1 cellular context compared by ENCODE assay signal in the genomic region with DNA sequence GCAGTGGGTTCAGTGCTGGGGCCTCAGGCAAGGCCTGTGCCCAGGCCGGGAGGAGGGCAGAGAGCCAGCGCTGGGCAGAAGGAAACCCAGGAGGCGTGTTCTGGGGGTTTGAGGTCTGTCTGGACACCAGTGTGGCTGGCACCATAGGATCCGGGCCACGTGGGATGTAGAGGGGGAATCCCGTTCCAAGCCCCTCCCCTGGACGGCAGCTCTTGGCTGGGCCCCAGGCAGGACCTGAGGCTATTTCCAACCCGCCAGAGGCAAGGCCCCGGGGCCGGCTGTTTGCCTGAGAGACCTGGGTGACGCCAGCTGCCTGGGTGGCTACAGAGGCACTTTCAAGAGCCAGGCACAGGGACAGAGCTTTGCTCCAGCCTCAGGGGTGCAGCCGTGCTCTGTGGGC.
TF ChIP-seq lines count a peak whose summit lies in the region.

No MANE protein-coding gene starts in this region.

TF ChIP-seq in HepG2, 621 proteins besides CTCF, POLR2A, EP300 and RAD21:
- TF ChIP-seq, protein P1, sequence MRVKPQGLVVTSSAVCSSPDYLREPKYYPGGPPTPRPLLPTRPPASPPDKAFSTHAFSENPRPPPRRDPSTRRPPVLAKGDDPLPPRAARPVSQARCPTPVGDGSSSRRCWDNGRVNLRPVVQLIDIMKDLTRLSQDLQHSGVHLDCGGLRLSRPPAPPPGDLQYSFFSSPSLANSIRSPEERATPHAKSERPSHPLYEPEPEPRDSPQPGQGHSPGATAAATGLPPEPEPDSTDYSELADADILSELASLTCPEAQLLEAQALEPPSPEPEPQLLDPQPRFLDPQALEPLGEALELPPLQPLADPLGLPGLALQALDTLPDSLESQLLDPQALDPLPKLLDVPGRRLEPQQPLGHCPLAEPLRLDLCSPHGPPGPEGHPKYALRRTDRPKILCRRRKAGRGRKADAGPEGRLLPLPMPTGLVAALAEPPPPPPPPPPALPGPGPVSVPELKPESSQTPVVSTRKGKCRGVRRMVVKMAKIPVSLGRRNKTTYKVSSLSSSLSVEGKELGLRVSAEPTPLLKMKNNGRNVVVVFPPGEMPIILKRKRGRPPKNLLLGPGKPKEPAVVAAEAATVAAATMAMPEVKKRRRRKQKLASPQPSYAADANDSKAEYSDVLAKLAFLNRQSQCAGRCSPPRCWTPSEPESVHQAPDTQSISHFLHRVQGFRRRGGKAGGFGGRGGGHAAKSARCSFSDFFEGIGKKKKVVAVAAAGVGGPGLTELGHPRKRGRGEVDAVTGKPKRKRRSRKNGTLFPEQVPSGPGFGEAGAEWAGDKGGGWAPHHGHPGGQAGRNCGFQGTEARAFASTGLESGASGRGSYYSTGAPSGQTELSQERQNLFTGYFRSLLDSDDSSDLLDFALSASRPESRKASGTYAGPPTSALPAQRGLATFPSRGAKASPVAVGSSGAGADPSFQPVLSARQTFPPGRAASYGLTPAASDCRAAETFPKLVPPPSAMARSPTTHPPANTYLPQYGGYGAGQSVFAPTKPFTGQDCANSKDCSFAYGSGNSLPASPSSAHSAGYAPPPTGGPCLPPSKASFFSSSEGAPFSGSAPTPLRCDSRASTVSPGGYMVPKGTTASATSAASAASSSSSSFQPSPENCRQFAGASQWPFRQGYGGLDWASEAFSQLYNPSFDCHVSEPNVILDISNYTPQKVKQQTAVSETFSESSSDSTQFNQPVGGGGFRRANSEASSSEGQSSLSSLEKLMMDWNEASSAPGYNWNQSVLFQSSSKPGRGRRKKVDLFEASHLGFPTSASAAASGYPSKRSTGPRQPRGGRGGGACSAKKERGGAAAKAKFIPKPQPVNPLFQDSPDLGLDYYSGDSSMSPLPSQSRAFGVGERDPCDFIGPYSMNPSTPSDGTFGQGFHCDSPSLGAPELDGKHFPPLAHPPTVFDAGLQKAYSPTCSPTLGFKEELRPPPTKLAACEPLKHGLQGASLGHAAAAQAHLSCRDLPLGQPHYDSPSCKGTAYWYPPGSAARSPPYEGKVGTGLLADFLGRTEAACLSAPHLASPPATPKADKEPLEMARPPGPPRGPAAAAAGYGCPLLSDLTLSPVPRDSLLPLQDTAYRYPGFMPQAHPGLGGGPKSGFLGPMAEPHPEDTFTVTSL (CRISPR knock-in tag; IDR thresholded peaks at IDR 0.05; ENCODE audit: borderline replicate concordance): no peak
- TF ChIP-seq RELA (CRISPR knock-in tag; IDR thresholded peaks at IDR 0.05) (no peak), RBAK (CRISPR knock-in tag; IDR thresholded peaks at IDR 0.05) (no peak), GZF1 (CRISPR knock-in tag; IDR thresholded peaks at IDR 0.05) (no peak), SAFB2 (CRISPR knock-in tag; IDR thresholded peaks at IDR 0.05; ENCODE audit: borderline replicate concordance, low read depth) (no peak), ZNF546 (CRISPR knock-in tag; conservative IDR thresholded peaks at IDR 0.05) (no peak), CREB1 (IDR thresholded peaks at IDR 0.05) (no peak), CREB1 (CRISPR knock-in tag; IDR thresholded peaks at IDR 0.05) (no peak), KAT2B (IDR thresholded peaks at IDR 0.05; ENCODE audit: borderline replicate concordance, low read depth, low read length) (no peak), ATF7 (IDR thresholded peaks at IDR 0.05) (no peak), ATF7 (CRISPR knock-in tag; IDR thresholded peaks at IDR 0.05) (no peak), FOXK2 (IDR thresholded peaks at IDR 0.05) (no peak)
- TF ChIP-seq, protein P2, sequence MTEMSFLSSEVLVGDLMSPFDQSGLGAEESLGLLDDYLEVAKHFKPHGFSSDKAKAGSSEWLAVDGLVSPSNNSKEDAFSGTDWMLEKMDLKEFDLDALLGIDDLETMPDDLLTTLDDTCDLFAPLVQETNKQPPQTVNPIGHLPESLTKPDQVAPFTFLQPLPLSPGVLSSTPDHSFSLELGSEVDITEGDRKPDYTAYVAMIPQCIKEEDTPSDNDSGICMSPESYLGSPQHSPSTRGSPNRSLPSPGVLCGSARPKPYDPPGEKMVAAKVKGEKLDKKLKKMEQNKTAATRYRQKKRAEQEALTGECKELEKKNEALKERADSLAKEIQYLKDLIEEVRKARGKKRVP (CRISPR knock-in tag; IDR thresholded peaks at IDR 0.05): no peak
- TF ChIP-seq, protein P3, sequence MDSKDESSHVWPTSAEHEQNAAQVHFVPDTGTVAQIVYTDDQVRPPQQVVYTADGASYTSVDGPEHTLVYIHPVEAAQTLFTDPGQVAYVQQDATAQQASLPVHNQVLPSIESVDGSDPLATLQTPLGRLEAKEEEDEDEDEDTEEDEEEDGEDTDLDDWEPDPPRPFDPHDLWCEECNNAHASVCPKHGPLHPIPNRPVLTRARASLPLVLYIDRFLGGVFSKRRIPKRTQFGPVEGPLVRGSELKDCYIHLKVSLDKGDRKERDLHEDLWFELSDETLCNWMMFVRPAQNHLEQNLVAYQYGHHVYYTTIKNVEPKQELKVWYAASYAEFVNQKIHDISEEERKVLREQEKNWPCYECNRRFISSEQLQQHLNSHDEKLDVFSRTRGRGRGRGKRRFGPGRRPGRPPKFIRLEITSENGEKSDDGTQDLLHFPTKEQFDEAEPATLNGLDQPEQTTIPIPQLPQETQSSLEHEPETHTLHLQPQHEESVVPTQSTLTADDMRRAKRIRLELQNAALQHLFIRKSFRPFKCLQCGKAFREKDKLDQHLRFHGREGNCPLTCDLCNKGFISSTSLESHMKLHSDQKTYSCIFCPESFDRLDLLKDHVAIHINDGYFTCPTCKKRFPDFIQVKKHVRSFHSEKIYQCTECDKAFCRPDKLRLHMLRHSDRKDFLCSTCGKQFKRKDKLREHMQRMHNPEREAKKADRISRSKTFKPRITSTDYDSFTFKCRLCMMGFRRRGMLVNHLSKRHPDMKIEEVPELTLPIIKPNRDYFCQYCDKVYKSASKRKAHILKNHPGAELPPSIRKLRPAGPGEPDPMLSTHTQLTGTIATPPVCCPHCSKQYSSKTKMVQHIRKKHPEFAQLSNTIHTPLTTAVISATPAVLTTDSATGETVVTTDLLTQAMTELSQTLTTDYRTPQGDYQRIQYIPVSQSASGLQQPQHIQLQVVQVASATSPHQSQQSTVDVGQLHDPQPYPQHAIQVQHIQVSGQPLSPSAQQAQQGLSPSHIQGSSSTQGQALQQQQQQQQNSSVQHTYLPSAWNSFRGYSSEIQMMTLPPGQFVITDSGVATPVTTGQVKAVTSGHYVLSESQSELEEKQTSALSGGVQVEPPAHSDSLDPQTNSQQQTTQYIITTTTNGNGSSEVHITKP (CRISPR knock-in tag; IDR thresholded peaks at IDR 0.05; ENCODE audit: low read depth): no peak
- TF ChIP-seq, protein P4, sequence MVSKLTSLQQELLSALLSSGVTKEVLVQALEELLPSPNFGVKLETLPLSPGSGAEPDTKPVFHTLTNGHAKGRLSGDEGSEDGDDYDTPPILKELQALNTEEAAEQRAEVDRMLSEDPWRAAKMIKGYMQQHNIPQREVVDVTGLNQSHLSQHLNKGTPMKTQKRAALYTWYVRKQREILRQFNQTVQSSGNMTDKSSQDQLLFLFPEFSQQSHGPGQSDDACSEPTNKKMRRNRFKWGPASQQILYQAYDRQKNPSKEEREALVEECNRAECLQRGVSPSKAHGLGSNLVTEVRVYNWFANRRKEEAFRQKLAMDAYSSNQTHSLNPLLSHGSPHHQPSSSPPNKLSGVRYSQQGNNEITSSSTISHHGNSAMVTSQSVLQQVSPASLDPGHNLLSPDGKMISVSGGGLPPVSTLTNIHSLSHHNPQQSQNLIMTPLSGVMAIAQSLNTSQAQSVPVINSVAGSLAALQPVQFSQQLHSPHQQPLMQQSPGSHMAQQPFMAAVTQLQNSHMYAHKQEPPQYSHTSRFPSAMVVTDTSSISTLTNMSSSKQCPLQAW (CRISPR knock-in tag; IDR thresholded peaks at IDR 0.05): no peak
